Comparison of ENCODE assay signal across 25 cellular contexts in genomic region chr4:180808862-180809261, GRCh38.
"Had no signal": no experiment of that assay in that cellular context is flagged by ENCODE, and none has a peak within 500 bp of the region (broad histone marks: within the 10 kb centered on the region; RNA-seq: fewer than 3 reads in every experiment).

No MANE protein-coding gene starts in this region.

- H3K9me3 ChIP-seq: heart right ventricle, left ventricle myocardium inferior, mucosa of descending colon, psoas muscle, tibial nerve, uterus had no signal

- H3K79me2 ChIP-seq: hepatocyte, parathyroid adenoma had no signal

- H3K27ac ChIP-seq: heart right ventricle, left ventricle myocardium inferior, parathyroid adenoma, psoas muscle, tibial nerve, uterus had no signal

- DNase-seq: heart right ventricle; islet precursor cell; left ventricle myocardium inferior; midbrain; mucosa of descending colon; naive thymus-derived CD4-positive, alpha-beta T cell; nucleus accumbens; psoas muscle; right cardiac atrium; small intestine; stimulated activated CD4-positive, alpha-beta T cell treated with anti-CD3 and anti-CD28 coated beads, Interleukin-1b, Interleukin-23, amount 100 ng/mL, for 48 hours; stimulated activated CD4-positive, alpha-beta T cell treated with anti-CD3 and anti-CD28 coated beads, Interleukin-2, amount 100 ng/mL, for 48 hours; stimulated activated CD4-positive, alpha-beta T cell treated with anti-CD3 and anti-CD28 coated beads, Interleukin-4, amount 100 ng/mL, for 4 hours; stimulated activated CD8-positive, alpha-beta memory T cell treated with anti-CD3 and anti-CD28 coated beads, Interleukin-4, amount 100 ng/mL, for 48 hours; stimulated activated naive CD4-positive, alpha-beta T cell treated with Interleukin-2 at 50 U/mL for 16 hours; stimulated activated naive CD8-positive, alpha-beta T cell treated with anti-CD3 and anti-CD28 coated beads, Interleukin-15, amount 100 ng/mL, for 72 hours; substantia nigra; uterus had no signal

- H3K4me3 ChIP-seq: heart right ventricle, hepatocyte, left ventricle myocardium inferior, lung, mucosa of descending colon, psoas muscle, tibial nerve, uterus had no signal

- H3K27me3 ChIP-seq: hepatocyte, tibial nerve, uterus had no signal

- H3K9ac ChIP-seq: parathyroid adenoma had no signal

- H3K36me3 ChIP-seq: heart right ventricle, left ventricle myocardium inferior, tibial nerve, uterus had no signal

- H3K4me1 ChIP-seq: heart right ventricle, left ventricle myocardium inferior, parathyroid adenoma, psoas muscle, uterus had no signal

- ATAC-seq: heart right ventricle; mucosa of descending colon; naive thymus-derived CD4-positive, alpha-beta T cell; natural killer cell treated with Interleukin-12 subunit alpha and Interleukin-12 subunit beta and Interleukin-15 and Interleukin-18, amount 100 ng/mL, for 72 hours; psoas muscle; right cardiac atrium; sciatic nerve; stimulated activated memory B cell treated with anti-CD40 and anti-IgM and Interleukin-4, amounts not matched to agents 10 μg/mL and 1 μg/mL and 100 μg/mL, for 72 hours; stimulated activated naive CD8-positive, alpha-beta T cell treated with anti-CD3 and anti-CD28 coated beads, Interleukin-15, amount 100 ng/mL, for 72 hours had no signal

- H3K4me2 ChIP-seq: hepatocyte had no signal
